Comparison of ENCODE assay signal across 2 cellular contexts in the genomic region with DNA sequence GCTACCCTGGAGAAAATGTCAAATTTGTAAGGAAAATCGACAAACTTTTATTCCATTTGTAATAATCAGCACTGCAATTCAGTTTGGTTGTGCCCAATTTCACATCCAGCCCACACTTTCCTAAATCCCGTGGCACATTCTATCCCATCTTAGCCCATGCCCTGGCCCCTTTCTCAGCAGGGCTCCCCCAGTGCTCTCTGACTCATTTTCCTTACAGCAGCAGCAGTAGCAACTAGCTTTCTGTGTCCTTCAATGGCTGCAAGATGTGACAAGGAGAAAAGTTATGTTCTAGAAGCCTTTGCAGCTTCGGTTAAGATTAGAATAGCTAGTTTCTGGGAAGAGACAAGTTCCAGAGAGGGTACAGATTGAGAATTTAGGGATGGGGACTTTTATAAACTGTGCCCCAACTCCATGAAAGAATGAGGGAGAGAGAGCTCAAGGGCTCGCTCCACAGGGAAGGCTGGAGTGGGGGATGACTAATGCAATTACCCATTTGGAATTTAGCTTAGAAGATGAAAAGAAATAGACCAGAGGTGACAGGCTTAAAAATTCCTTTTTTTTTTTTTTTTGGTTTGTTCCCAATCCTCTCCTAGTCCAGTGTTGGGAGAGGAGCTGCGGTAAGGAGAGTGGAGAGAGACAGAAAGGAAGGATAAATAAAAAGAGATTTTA.
TF ChIP-seq lines count a peak whose summit lies in the region.

No MANE protein-coding gene starts in this region.

TF ChIP-seq in GM23338, 12 proteins besides CTCF, POLR2A, EP300 and RAD21 (continues in another document):
- TF ChIP-seq STAT1 (IDR thresholded peaks at IDR 0.05; ENCODE audit: unreplicated experiment) (no peak), EZH2phosphoT487 (IDR thresholded peaks at IDR 0.05; ENCODE audit: unreplicated experiment) (no peak), POLR2AphosphoS5 (IDR thresholded peaks at IDR 0.05; ENCODE audit: low read depth) (no peak), CREB1 (CRISPR knock-in tag; IDR thresholded peaks at IDR 0.05; ENCODE audit: low read depth) (no peak), EZH2 (IDR thresholded peaks at IDR 0.05; ENCODE audit: low read depth, unreplicated experiment) (no peak), ZNF462 (CRISPR knock-in tag; IDR thresholded peaks at IDR 0.05) (no peak), JUNB (IDR thresholded peaks at IDR 0.05; ENCODE audit: unreplicated experiment) (no peak), ZNF331 (CRISPR knock-in tag; IDR thresholded peaks at IDR 0.05; ENCODE audit: low read depth) (no peak), NANOG (IDR thresholded peaks at IDR 0.05; ENCODE audit: borderline replicate concordance) (no peak)
- TF ChIP-seq, protein P1, sequence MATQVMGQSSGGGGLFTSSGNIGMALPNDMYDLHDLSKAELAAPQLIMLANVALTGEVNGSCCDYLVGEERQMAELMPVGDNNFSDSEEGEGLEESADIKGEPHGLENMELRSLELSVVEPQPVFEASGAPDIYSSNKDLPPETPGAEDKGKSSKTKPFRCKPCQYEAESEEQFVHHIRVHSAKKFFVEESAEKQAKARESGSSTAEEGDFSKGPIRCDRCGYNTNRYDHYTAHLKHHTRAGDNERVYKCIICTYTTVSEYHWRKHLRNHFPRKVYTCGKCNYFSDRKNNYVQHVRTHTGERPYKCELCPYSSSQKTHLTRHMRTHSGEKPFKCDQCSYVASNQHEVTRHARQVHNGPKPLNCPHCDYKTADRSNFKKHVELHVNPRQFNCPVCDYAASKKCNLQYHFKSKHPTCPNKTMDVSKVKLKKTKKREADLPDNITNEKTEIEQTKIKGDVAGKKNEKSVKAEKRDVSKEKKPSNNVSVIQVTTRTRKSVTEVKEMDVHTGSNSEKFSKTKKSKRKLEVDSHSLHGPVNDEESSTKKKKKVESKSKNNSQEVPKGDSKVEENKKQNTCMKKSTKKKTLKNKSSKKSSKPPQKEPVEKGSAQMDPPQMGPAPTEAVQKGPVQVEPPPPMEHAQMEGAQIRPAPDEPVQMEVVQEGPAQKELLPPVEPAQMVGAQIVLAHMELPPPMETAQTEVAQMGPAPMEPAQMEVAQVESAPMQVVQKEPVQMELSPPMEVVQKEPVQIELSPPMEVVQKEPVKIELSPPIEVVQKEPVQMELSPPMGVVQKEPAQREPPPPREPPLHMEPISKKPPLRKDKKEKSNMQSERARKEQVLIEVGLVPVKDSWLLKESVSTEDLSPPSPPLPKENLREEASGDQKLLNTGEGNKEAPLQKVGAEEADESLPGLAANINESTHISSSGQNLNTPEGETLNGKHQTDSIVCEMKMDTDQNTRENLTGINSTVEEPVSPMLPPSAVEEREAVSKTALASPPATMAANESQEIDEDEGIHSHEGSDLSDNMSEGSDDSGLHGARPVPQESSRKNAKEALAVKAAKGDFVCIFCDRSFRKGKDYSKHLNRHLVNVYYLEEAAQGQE (IDR thresholded peaks at IDR 0.05; ENCODE audit: unreplicated experiment), result no peak

TF ChIP-seq in H1, 55 proteins besides CTCF, POLR2A, EP300 and RAD21:
- TF ChIP-seq TBP (IDR thresholded peaks at IDR 0.05; ENCODE audit: low read depth, low read length) (no peak), JUND (IDR thresholded peaks at IDR 0.05; ENCODE audit: low read length) (0 out of 2 replicates have a peak, but pooled peaks have one; percentile 49), ATF2 (IDR thresholded peaks at IDR 0.05; ENCODE audit: low read length) (no peak), BRCA1 (IDR thresholded peaks at IDR 0.05; ENCODE audit: low read depth, low read length) (no peak), CREB1 (IDR thresholded peaks at IDR 0.05) (no peak), POLR2AphosphoS5 (IDR thresholded peaks at IDR 0.05; ENCODE audit: low read depth, low read length) (no peak), RNF2 (IDR thresholded peaks at IDR 0.05; ENCODE audit: borderline replicate concordance, low read depth, low read length, missing control alignments, poor library complexity, severe bottlenecking) (no peak), ASH2L (IDR thresholded peaks at IDR 0.05; ENCODE audit: low read length) (peak; percentile 31), BACH1 (IDR thresholded peaks at IDR 0.05; ENCODE audit: low read length) (no peak), RBBP5 (IDR thresholded peaks at IDR 0.05; ENCODE audit: borderline replicate concordance, low read depth, low read length) (no peak), CBX8 (IDR thresholded peaks at IDR 0.05; ENCODE audit: borderline replicate concordance, low read depth, low read length) (no peak), KDM4A (IDR thresholded peaks at IDR 0.05; ENCODE audit: low read depth, low read length, severe bottlenecking) (no peak), SP4 (IDR thresholded peaks at IDR 0.05; ENCODE audit: low read length) (no peak), SP1 (IDR thresholded peaks at IDR 0.05; ENCODE audit: low read depth, low read length) (no peak), TCF12 (IDR thresholded peaks at IDR 0.05; ENCODE audit: low read depth, low read length) (no peak)
- TF ChIP-seq, protein P2, sequence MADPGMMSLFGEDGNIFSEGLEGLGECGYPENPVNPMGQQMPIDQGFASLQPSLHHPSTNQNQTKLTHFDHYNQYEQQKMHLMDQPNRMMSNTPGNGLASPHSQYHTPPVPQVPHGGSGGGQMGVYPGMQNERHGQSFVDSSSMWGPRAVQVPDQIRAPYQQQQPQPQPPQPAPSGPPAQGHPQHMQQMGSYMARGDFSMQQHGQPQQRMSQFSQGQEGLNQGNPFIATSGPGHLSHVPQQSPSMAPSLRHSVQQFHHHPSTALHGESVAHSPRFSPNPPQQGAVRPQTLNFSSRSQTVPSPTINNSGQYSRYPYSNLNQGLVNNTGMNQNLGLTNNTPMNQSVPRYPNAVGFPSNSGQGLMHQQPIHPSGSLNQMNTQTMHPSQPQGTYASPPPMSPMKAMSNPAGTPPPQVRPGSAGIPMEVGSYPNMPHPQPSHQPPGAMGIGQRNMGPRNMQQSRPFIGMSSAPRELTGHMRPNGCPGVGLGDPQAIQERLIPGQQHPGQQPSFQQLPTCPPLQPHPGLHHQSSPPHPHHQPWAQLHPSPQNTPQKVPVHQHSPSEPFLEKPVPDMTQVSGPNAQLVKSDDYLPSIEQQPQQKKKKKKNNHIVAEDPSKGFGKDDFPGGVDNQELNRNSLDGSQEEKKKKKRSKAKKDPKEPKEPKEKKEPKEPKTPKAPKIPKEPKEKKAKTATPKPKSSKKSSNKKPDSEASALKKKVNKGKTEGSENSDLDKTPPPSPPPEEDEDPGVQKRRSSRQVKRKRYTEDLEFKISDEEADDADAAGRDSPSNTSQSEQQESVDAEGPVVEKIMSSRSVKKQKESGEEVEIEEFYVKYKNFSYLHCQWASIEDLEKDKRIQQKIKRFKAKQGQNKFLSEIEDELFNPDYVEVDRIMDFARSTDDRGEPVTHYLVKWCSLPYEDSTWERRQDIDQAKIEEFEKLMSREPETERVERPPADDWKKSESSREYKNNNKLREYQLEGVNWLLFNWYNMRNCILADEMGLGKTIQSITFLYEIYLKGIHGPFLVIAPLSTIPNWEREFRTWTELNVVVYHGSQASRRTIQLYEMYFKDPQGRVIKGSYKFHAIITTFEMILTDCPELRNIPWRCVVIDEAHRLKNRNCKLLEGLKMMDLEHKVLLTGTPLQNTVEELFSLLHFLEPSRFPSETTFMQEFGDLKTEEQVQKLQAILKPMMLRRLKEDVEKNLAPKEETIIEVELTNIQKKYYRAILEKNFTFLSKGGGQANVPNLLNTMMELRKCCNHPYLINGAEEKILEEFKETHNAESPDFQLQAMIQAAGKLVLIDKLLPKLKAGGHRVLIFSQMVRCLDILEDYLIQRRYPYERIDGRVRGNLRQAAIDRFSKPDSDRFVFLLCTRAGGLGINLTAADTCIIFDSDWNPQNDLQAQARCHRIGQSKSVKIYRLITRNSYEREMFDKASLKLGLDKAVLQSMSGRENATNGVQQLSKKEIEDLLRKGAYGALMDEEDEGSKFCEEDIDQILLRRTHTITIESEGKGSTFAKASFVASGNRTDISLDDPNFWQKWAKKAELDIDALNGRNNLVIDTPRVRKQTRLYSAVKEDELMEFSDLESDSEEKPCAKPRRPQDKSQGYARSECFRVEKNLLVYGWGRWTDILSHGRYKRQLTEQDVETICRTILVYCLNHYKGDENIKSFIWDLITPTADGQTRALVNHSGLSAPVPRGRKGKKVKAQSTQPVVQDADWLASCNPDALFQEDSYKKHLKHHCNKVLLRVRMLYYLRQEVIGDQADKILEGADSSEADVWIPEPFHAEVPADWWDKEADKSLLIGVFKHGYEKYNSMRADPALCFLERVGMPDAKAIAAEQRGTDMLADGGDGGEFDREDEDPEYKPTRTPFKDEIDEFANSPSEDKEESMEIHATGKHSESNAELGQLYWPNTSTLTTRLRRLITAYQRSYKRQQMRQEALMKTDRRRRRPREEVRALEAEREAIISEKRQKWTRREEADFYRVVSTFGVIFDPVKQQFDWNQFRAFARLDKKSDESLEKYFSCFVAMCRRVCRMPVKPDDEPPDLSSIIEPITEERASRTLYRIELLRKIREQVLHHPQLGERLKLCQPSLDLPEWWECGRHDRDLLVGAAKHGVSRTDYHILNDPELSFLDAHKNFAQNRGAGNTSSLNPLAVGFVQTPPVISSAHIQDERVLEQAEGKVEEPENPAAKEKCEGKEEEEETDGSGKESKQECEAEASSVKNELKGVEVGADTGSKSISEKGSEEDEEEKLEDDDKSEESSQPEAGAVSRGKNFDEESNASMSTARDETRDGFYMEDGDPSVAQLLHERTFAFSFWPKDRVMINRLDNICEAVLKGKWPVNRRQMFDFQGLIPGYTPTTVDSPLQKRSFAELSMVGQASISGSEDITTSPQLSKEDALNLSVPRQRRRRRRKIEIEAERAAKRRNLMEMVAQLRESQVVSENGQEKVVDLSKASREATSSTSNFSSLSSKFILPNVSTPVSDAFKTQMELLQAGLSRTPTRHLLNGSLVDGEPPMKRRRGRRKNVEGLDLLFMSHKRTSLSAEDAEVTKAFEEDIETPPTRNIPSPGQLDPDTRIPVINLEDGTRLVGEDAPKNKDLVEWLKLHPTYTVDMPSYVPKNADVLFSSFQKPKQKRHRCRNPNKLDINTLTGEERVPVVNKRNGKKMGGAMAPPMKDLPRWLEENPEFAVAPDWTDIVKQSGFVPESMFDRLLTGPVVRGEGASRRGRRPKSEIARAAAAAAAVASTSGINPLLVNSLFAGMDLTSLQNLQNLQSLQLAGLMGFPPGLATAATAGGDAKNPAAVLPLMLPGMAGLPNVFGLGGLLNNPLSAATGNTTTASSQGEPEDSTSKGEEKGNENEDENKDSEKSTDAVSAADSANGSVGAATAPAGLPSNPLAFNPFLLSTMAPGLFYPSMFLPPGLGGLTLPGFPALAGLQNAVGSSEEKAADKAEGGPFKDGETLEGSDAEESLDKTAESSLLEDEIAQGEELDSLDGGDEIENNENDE (IDR thresholded peaks at IDR 0.05; ENCODE audit: insufficient replicate concordance, low read length), result no peak
